Comparison of ENCODE assay signal across 1 cellular context in the genomic region with DNA sequence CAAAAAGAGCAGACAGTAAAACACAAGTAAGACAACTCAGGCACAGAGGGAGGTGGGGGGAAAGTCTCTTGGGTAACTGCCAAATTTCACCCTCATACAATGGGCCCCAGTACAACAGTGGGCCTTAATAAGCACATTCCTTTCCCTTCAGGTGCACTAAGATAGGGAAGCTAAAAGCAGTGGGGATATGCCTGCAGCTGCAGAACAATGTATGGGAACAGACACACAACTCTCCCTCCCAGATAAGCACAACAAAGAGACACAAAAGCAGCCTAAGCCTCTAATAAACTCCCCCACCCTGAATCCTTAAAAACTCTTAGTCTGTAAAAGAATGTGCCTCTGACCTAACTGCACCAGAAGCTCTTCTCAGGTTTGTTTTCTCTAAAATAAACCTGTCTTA.
TF ChIP-seq lines count a peak whose summit lies in the region.

No MANE protein-coding gene starts in this region.

TF ChIP-seq in GM23338, 12 proteins besides CTCF, POLR2A, EP300 and RAD21 (continued from another document):
- TF ChIP-seq NANOG (IDR thresholded peaks at IDR 0.05; ENCODE audit: borderline replicate concordance), result no peak
